Comparison of ENCODE assay signal across 8 cellular contexts in the genomic region with DNA sequence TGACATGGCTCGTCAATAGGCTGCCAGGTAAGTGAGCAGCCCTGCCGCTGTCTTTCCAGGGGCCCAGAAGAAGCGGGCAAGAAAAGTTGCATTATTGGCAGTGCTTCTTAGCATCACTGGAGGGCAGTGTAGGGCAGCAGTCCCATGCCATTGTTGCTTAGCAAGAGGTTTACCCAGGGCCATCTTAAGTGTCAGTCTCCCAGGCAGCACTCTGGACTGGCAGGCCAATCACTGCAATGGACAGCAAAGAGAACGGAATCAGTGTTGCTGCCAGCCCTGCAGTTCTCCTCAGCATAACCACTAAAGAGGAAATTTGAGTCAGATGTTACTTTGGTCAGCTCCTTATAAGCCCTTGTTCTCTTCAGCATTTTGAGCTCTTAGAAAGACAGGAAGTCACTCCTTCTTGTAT. TPM values are rescaled to one million over a fixed set of nuclear protein-coding genes. Genes with fewer than 3 reads are reported as not detected.
DNase-seq lines count a peak whose midpoint lies in the region; ATAC-seq and TF ChIP-seq lines count a peak whose summit lies in the region.

No MANE protein-coding gene starts in this region.

- H3K27me3 Mint-ChIP-seq in activated T-cell treated with anti-CD3 and anti-CD28 coated beads, Interleukin-2, amount 50 U/mL, for 72 hours (ENCODE audit: low read depth), result no peaks in the 10 kb centered on the region

- intact Hi-C loops in stomach (cut with DNase I; ENCODE audit: low total_unique reads), result loop anchor here (10.0 kb wide), 1 partner anchor 132 kb away; no protein-coding TSS in a partner anchor

- TF ChIP-seq RAD21 in Ishikawa (IDR thresholded peaks at IDR 0.05; ENCODE audit: low read depth), result peak; percentile 36

- no peaks in the 10 kb centered on the region for H3K27me3 ChIP-seq in stomach

- H3K36me3 ChIP-seq in stomach, result peaks cover 90 to 96% (median 95%) of the 10 kb centered on the region in 4 donors

- H3K36me3 Mint-ChIP-seq in activated T-cell treated with anti-CD3 and anti-CD28 coated beads, Interleukin-2, amount 50 U/mL, for 72 hours (ENCODE audit: insufficient read depth in 2 of 2), result peaks cover 22 to 38% of the 10 kb centered on the region in 2 donors

- H3K4me1 ChIP-seq in stomach, result peaks cover 0 to 43% (median 13%) of the 10 kb centered on the region in 4 donors

- 73 to 87% (median 79%) methylated on average over 3 to 4 of the region's 4 CpGs for WGBS in stomach, 5 donors

- no peak for TF ChIP-seq POLR2A in stomach (IDR thresholded peaks at IDR 0.05)

- peak overlapping the region in 3 of 5 donors; percentile 1 to 28 (median 6) for H3K27ac ChIP-seq in stomach

- peaks cover 13% of the 10 kb centered on the region for H3K4me1 Mint-ChIP-seq in activated T-cell treated with anti-CD3 and anti-CD28 coated beads, Interleukin-2, amount 50 U/mL, for 72 hours (ENCODE audit: low read depth)

- H3K9me3 ChIP-seq in stomach, result no peaks in the 10 kb centered on the region

- peak in 1 of 7 experiments; percentile 18 for TF ChIP-seq CTCF in stomach (IDR thresholded peaks at IDR 0.05)

- no peaks in the 10 kb centered on the region for H3K9me3 Mint-ChIP-seq in activated T-cell treated with anti-CD3 and anti-CD28 coated beads, Interleukin-2, amount 50 U/mL, for 72 hours

- peak overlapping the region; percentile 61 for H3K27ac Mint-ChIP-seq in activated T-cell treated with anti-CD3 and anti-CD28 coated beads, Interleukin-2, amount 50 U/mL, for 72 hours

- TF ChIP-seq EP300 in Ishikawa (IDR thresholded peaks at IDR 0.05; ENCODE audit: borderline replicate concordance) (no peak), stomach (IDR thresholded peaks at IDR 0.05) (no peak)

- H3K4me3 Mint-ChIP-seq in activated T-cell treated with anti-CD3 and anti-CD28 coated beads, Interleukin-2, amount 50 U/mL, for 72 hours, result no peak overlapping the region

- peak; percentile 68 to 76 for ATAC-seq in activated T-cell treated with anti-CD3 and anti-CD28 coated beads, Interleukin-2, amount 50 U/mL, for 72 hours (replicated peaks in 1 of 2)
- ATAC-seq in GM21423 (IDR thresholded peaks at IDR 0.05; ENCODE audit: unreplicated experiment), result no peak
- ATAC-seq in HG02798 (IDR thresholded peaks at IDR 0.05; ENCODE audit: poor library complexity, unreplicated experiment), result no peak

- peak; percentile 60 for DNase-seq in D341Med (ENCODE audit: low spot score)
- no peak for DNase-seq in activated T-cell treated with anti-CD3 and anti-CD28 coated beads, Interleukin-2, amount 50 U/mL, for 72 hours
- DNase-seq in hippocampal formation (lab: John Stamatoyannopoulos, UW), result peak; percentile 22 to 40
- DNase-seq in stomach, result no peak
- no peak for DNase-seq in hepatic stellate cell (ENCODE audit: low spot score)

- no peak overlapping the region for H3K4me3 ChIP-seq in stomach

TF ChIP-seq in Ishikawa, 13 proteins besides CTCF, POLR2A, EP300 and RAD21:
- TF ChIP-seq CREB1 (IDR thresholded peaks at IDR 0.05; ENCODE audit: low read depth) (no peak), EGR1 (IDR thresholded peaks at IDR 0.05) (no peak), TEAD4 (IDR thresholded peaks at IDR 0.05) (no peak), TAF1 (IDR thresholded peaks at IDR 0.05; ENCODE audit: low read depth) (no peak), CEBPB (IDR thresholded peaks at IDR 0.05) (no peak), YY1 (IDR thresholded peaks at IDR 0.05; ENCODE audit: low read depth) (no peak), ZBTB7A (IDR thresholded peaks at IDR 0.05; ENCODE audit: low read depth) (no peak), TCF12 (IDR thresholded peaks at IDR 0.05; ENCODE audit: low read depth) (no peak), FOXM1 (IDR thresholded peaks at IDR 0.05; ENCODE audit: borderline replicate concordance, low read depth) (no peak), NFIC (IDR thresholded peaks at IDR 0.05) (no peak)
- TF ChIP-seq, protein P1, sequence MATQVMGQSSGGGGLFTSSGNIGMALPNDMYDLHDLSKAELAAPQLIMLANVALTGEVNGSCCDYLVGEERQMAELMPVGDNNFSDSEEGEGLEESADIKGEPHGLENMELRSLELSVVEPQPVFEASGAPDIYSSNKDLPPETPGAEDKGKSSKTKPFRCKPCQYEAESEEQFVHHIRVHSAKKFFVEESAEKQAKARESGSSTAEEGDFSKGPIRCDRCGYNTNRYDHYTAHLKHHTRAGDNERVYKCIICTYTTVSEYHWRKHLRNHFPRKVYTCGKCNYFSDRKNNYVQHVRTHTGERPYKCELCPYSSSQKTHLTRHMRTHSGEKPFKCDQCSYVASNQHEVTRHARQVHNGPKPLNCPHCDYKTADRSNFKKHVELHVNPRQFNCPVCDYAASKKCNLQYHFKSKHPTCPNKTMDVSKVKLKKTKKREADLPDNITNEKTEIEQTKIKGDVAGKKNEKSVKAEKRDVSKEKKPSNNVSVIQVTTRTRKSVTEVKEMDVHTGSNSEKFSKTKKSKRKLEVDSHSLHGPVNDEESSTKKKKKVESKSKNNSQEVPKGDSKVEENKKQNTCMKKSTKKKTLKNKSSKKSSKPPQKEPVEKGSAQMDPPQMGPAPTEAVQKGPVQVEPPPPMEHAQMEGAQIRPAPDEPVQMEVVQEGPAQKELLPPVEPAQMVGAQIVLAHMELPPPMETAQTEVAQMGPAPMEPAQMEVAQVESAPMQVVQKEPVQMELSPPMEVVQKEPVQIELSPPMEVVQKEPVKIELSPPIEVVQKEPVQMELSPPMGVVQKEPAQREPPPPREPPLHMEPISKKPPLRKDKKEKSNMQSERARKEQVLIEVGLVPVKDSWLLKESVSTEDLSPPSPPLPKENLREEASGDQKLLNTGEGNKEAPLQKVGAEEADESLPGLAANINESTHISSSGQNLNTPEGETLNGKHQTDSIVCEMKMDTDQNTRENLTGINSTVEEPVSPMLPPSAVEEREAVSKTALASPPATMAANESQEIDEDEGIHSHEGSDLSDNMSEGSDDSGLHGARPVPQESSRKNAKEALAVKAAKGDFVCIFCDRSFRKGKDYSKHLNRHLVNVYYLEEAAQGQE (IDR thresholded peaks at IDR 0.05; ENCODE audit: low read depth), result no peak
- TF ChIP-seq, protein P2, sequence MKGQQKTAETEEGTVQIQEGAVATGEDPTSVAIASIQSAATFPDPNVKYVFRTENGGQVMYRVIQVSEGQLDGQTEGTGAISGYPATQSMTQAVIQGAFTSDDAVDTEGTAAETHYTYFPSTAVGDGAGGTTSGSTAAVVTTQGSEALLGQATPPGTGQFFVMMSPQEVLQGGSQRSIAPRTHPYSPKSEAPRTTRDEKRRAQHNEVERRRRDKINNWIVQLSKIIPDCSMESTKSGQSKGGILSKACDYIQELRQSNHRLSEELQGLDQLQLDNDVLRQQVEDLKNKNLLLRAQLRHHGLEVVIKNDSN (IDR thresholded peaks at IDR 0.05), result no peak
- TF ChIP-seq, protein P3, sequence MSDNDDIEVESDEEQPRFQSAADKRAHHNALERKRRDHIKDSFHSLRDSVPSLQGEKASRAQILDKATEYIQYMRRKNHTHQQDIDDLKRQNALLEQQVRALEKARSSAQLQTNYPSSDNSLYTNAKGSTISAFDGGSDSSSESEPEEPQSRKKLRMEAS (IDR thresholded peaks at IDR 0.05), result no peak

RNA-seq across cellular contexts. Expression of a gene that starts 13.4 kb away (rescaled TPM):
- 100 to 1,000 TPM; 379 to 422 TPM for total RNA-seq in activated T-cell treated with anti-CD3 and anti-CD28 coated beads, Interleukin-2, amount 50 U/mL, for 72 hours
- 100 to 1,000 TPM in 4 of 5 donors, 10 to 100 TPM in 1; 53.8 to 266 (median 131) TPM for total RNA-seq in stomach
- 10 to 100 TPM; 44.0 to 59.4 (median 46.5) TPM for polyA plus RNA-seq in stomach

RNA-seq across cellular contexts. Expression of a gene that starts 36.3 kb away (rescaled TPM):
- 10 to 100 TPM; 78.5 to 90.9 TPM for total RNA-seq in activated T-cell treated with anti-CD3 and anti-CD28 coated beads, Interleukin-2, amount 50 U/mL, for 72 hours
- 10 to 100 TPM; 24.6 to 96.4 (median 42.6) TPM for total RNA-seq in stomach
- polyA plus RNA-seq in stomach, result 10 to 100 TPM; 18.5 to 61.3 (median 30.9) TPM

RNA-seq across cellular contexts. Expression of a gene that starts 50.5 kb away (rescaled TPM):
- total RNA-seq in activated T-cell treated with anti-CD3 and anti-CD28 coated beads, Interleukin-2, amount 50 U/mL, for 72 hours, result 10 to 100 TPM; 13.3 to 20.3 TPM
- 100 to 1,000 TPM in 3 of 5 donors, 10 to 100 TPM in 2; 23.5 to 217 (median 103) TPM for total RNA-seq in stomach
- polyA plus RNA-seq in stomach, result 10 to 100 TPM; 18.8 to 34.3 (median 22.6) TPM

Comparison
In these comparisons a context has a peak if more than half of its experiments do, and no peak if none do; other contexts are left out.
1. DNase-seq: peak in D341Med (single experiment) and hippocampal formation (2 of 2); none in activated T-cell treated with anti-CD3 and anti-CD28 coated beads, Interleukin-2, amount 50 U/mL, for 72 hours (0 of 2), stomach (single experiment) and hepatic stellate cell (single experiment).
2. ATAC-seq: peak in activated T-cell treated with anti-CD3 and anti-CD28 coated beads, Interleukin-2, amount 50 U/mL, for 72 hours (2 of 2); none in GM21423 (single experiment) and HG02798 (single experiment).